In the genomic region with DNA sequence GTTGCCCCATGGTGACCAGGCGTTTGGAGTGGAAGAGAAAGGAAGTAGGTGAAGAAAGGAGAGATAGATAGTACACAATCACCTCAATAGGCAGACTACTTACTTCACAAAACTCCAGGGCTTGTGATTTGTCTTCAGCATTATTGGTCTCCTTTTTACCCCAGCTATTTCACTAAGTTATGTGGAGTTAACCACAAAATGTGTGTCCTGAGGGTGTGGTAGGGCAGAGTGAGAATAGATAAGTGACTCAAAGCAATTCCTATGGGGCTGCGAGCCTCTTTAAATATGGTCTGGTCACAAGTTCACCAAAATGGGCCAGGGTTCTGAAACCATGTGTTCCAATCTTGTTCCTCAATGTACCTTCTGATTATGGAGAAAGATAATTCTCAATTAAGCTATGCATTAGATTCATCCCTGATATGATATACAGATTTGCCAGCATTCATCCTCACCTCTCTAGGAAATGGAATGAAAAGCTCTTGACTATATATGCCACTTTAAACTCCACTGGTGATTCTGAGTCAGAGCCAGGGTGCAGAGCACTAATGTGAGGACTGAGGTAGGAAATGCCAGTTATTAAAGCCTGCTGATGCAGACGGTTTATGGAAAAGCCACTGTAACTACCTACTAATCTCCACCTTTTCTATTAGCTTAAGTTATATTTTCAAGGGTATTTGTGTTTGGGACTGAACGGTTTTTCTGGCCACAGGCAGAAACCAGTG, we compare ENCODE assay signal across 19 cellular contexts.
DNase-seq lines count a peak whose midpoint lies in the region; ATAC-seq and TF ChIP-seq lines count a peak whose summit lies in the region.
"Had no signal": no experiment of that assay in that cellular context is flagged by ENCODE, and none has a peak within 500 bp of the region (broad histone marks: within the 10 kb centered on the region; RNA-seq: fewer than 3 reads in every experiment).

No MANE protein-coding gene starts in this region.

- no peaks in the 10 kb centered on the region for H3K4me1 Mint-ChIP-seq in MCF 10A (ENCODE audit: insufficient read depth, unreplicated experiment)

- in situ Hi-C loops in mammary epithelial cell (cut with MboI; ENCODE audit: low sequenced_read_pairs in 2 of 2), result no loop called here

- H3K4me3 Mint-ChIP-seq in MCF 10A (ENCODE audit: unreplicated experiment), result no peak overlapping the region
- H3K4me3 Mint-ChIP-seq: CD4-positive, alpha-beta T cell had no signal

- dilution Hi-C loops in mammary epithelial cell (cut with HindIII; ENCODE audit: low sequenced_read_pairs), result no loop called here

- BruUV-seq in mammary epithelial cell (replicated peaks; lab: Mats Ljungman, UMichigan) (no TSS peak), MCF 10A (replicated peaks; lab: Mats Ljungman, UMichigan) (no TSS peak)

- POLR2A ChIA-PET in MCF 10A (lab: Yijun Ruan, JAX), result no interaction called here

- no peak overlapping the region for H3K27ac ChIP-seq in mammary epithelial cell (ENCODE audit: insufficient read depth, low read depth, low read length)
- H3K27ac ChIP-seq: 22Rv1 had no signal

- no peaks in the 10 kb centered on the region for H4K20me1 ChIP-seq in mammary epithelial cell (ENCODE audit: insufficient read depth, low read length)

- peak; percentile 5 for DNase-seq in mammary epithelial cell
- no peak for DNase-seq in MCF 10A (ENCODE audit: unreplicated experiment)
- DNase-seq in astrocyte of the hippocampus (ENCODE audit: low read depth, low spot score), result peak; percentile 1
- peak; percentile 43 for DNase-seq in iris pigment epithelial cell (ENCODE audit: low read depth)
- DNase-seq in activated naive CD4-positive, alpha-beta T cell (lab: John Stamatoyannopoulos, UW), result no peak
- DNase-seq in sciatic nerve (ENCODE audit: low spot score), result no peak
- DNase-seq: BE2C; Calu3; CD4-positive, alpha-beta T cell; DMS53; IMR-90; Kasumi-1; NCI-H1417; NCI-H187 treated with DMSO at 0.1 percent for 48 hours; NCI-H446 treated with DMSO at 0.1 percent for 48 hours; PC-3 had no signal

- CTCF ChIA-PET in mammary epithelial cell (lab: Charles Lee; ENCODE audit: low non-redundant PET), result interaction anchor here (0.7 kb wide), 1 partner anchor 14 kb away, joined by 5 read pairs; no protein-coding TSS in a partner anchor
- CTCF ChIA-PET in MCF 10A (lab: Yijun Ruan, JAX), result no interaction called here

- H3K36me3 ChIP-seq in mammary epithelial cell (ENCODE audit: insufficient read depth, low read length), result no peaks in the 10 kb centered on the region
- H3K36me3 ChIP-seq: BE2C had no signal

- no peaks in the 10 kb centered on the region for H3K79me2 ChIP-seq in mammary epithelial cell (ENCODE audit: insufficient read depth, low read length)

- H3K4me2 ChIP-seq in mammary epithelial cell (ENCODE audit: insufficient read depth, low read depth, low read length), result no peak overlapping the region

- H3K9me3 Mint-ChIP-seq in MCF 10A (ENCODE audit: unreplicated experiment), result no peaks in the 10 kb centered on the region
- H3K9me3 Mint-ChIP-seq: CD4-positive, alpha-beta T cell had no signal

- H3K27me3 Mint-ChIP-seq in MCF 10A (ENCODE audit: insufficient read depth, unreplicated experiment), result peaks cover 72% of the 10 kb centered on the region
- H3K27me3 Mint-ChIP-seq: CD4-positive, alpha-beta T cell had no signal

- TF ChIP-seq CTCF in mammary epithelial cell (conservative IDR thresholded peaks at IDR 0.05 in 1 of 2, IDR thresholded peaks at IDR 0.05 in 1 of 2; ENCODE audit: extremely low read depth in 1 of 2, insufficient read depth in 1 of 2, low read depth in 1 of 2, low read length in 2 of 2) (no peak), MCF 10A (IDR thresholded peaks at IDR 0.05; ENCODE audit: unreplicated experiment) (no peak)

- H3K4me1 ChIP-seq in mammary epithelial cell (ENCODE audit: insufficient read depth, low read length), result peaks cover 6% of the 10 kb centered on the region

- H3K9me3 ChIP-seq in mammary epithelial cell (replicated peaks; ENCODE audit: insufficient read depth, low read length), result no peaks in the 10 kb centered on the region
- H3K9me3 ChIP-seq: BE2C had no signal

- no peak for ATAC-seq in HG02678 (IDR thresholded peaks at IDR 0.05; ENCODE audit: unreplicated experiment)
- no peak for ATAC-seq in sciatic nerve
- no peak for ATAC-seq in HG02852 (IDR thresholded peaks at IDR 0.05; ENCODE audit: unreplicated experiment)
- ATAC-seq: PC-3 had no signal

- no peak overlapping the region for H3K27ac Mint-ChIP-seq in MCF 10A (ENCODE audit: low read depth, unreplicated experiment)
- H3K27ac Mint-ChIP-seq: CD4-positive, alpha-beta T cell had no signal

- H3K9ac ChIP-seq in mammary epithelial cell (ENCODE audit: insufficient read depth, low read length), result no peak overlapping the region

- peaks cover 2% of the 10 kb centered on the region for H3K27me3 ChIP-seq in mammary epithelial cell (ENCODE audit: insufficient read depth, low read length)
- H3K27me3 ChIP-seq: BE2C had no signal

- H2AFZ ChIP-seq in mammary epithelial cell (ENCODE audit: low read depth, low read length), result no peak overlapping the region

- no peak overlapping the region for H3K4me3 ChIP-seq in mammary epithelial cell (replicated peaks in 1 of 3; ENCODE audit: insufficient read depth in 1 of 3, low read depth in 2 of 3, low read length in 3 of 3)

- intact Hi-C loops in mammary epithelial cell (cut with micrococcal nuclease), result no loop called here
- intact Hi-C loops in MCF 10A (cut with micrococcal nuclease), result no loop called here
- intact Hi-C loops in sciatic nerve (cut with DNase I), result no loop called here

- no peaks in the 10 kb centered on the region for H3K36me3 Mint-ChIP-seq in MCF 10A (ENCODE audit: insufficient read depth, unreplicated experiment)

- WGBS in mammary epithelial cell (ENCODE audit: low coverage, missing lambda C conversion rate), result 46% methylated on average over 4 of the region's 4 CpGs

Comparison
In these comparisons a context has a peak if more than half of its experiments do, and no peak if none do; other contexts are left out.
1. DNase-seq: peak in mammary epithelial cell (single experiment), astrocyte of the hippocampus (single experiment) and iris pigment epithelial cell (single experiment); none in MCF 10A (single experiment), activated naive CD4-positive, alpha-beta T cell (0 of 4) and sciatic nerve (single experiment).